20 cellular contexts compared by ENCODE assay signal in genomic region chr9:127386249-127386648, GRCh38.
"Had no signal": no experiment of that assay in that cellular context is flagged by ENCODE, and none has a peak within 500 bp of the region (broad histone marks: within the 10 kb centered on the region; RNA-seq: fewer than 3 reads in every experiment).

No MANE protein-coding gene starts in this region.

- DNase-seq: activated CD4-positive, alpha-beta T cell treated with anti-CD3 and anti-CD28 coated beads for 48 hours; activated CD4-positive, alpha-beta T cell treated with anti-CD3 and anti-CD28 coated beads, Interleukin-2, amount 50 U/mL, for 48 hours; activated T-cell treated with anti-CD3 and anti-CD28 coated beads, Interleukin-2, amount 50 U/mL, for 1 hour; central memory CD4-positive, alpha-beta T cell; MG63; NCI-H1105 treated with DMSO at 0.1 percent for 48 hours; NCI-H146; NCI-H187 treated with DMSO at 0.1 percent for 48 hours; NCI-H2171 treated with DMSO at 0.1 percent for 48 hours; NCI-H226; NCI-H69; NK-92 treated with Interleukin-12 subunit alpha and Interleukin-12 subunit beta, amount 100 ng/mL, for 24 hours; OCI-M1; Peyer's patch; Right ventricle myocardium superior; SJCRH30; SK-N-SH; T-helper 1 cell had no signal

- H3K9me3 ChIP-seq: MG63, Peyer's patch, SJCRH30, SK-N-SH had no signal

- H3K27me3 ChIP-seq: MG63, Peyer's patch, SJCRH30 had no signal

- ATAC-seq: activated CD4-positive, CD25-positive, alpha-beta regulatory T cell treated with anti-CD3 and anti-CD28 coated beads, Interleukin-2, amount 50 U/mL, for 24 hours had no signal

- FAIRE-seq: bronchial epithelial cell had no signal

- H3K36me3 ChIP-seq: MG63, Peyer's patch, SJCRH30 had no signal

- H3K4me3 ChIP-seq: MG63, Peyer's patch, SJCRH30 had no signal

- H3K4me2 ChIP-seq: SK-N-SH had no signal

- H3K9ac ChIP-seq: SK-N-SH had no signal

- H3K27ac ChIP-seq: Peyer's patch, SJCRH30 had no signal
